In the genomic region with DNA sequence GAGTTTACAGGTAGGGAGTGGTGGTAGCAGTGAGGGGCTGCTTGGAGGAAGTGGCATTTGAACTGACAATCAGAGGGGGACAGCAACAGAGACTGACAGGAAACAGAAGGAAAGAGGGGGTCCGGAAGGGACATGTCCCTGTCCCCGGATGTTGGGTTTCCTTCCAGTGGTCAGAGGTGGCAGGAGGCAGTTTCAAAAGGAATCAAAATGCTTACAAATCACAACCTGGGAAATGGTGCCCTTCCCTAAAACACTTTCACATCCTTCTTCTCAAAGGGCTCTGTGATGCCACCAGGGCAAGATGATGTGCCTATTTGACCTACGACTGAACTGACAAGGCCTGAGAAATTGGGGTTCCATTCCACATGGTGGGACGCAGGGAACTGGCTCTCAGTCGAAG, we compare ENCODE assay signal across 9 cellular contexts. TPM values are rescaled to one million over a fixed set of nuclear protein-coding genes. Genes with fewer than 3 reads are reported as not detected.
DNase-seq lines count a peak whose midpoint lies in the region; ATAC-seq and TF ChIP-seq lines count a peak whose summit lies in the region.
"Had no signal": no experiment of that assay in that cellular context is flagged by ENCODE, and none has a peak within 500 bp of the region (broad histone marks: within the 10 kb centered on the region; RNA-seq: fewer than 3 reads in every experiment).

No MANE protein-coding gene starts in this region.

- H3K4me3 ChIP-seq in Peyer's patch: no peak overlapping the region
- H3K4me3 ChIP-seq in right atrium auricular region: no peak overlapping the region
- H3K4me3 ChIP-seq in suprapubic skin: no peak overlapping the region
- no peak overlapping the region for H3K4me3 ChIP-seq in brain microvascular endothelial cell (ENCODE audit: low read depth, low read length)

- H3K27ac ChIP-seq in Peyer's patch (peak overlapping the region in 3 of 4 donors; percentile 15 to 59 (median 42)), right atrium auricular region (peak overlapping the region; percentile 61 to 71), suprapubic skin (peak overlapping the region; percentile 68), brain microvascular endothelial cell (no peak overlapping the region)

- peaks cover 5% of the 10 kb centered on the region for H3K27me3 Mint-ChIP-seq in activated naive CD4-positive, alpha-beta T cell treated with anti-CD3 and anti-CD28 coated beads, Interleukin-2, amount 10 ng/mL, durations not matched to agents 7 days and 5 days

- H3K9me3 ChIP-seq in Peyer's patch (no peaks in the 10 kb centered on the region), right atrium auricular region (no peaks in the 10 kb centered on the region), suprapubic skin (no peaks in the 10 kb centered on the region)

- peaks cover 0 to 9% (median 0%) of the 10 kb centered on the region in 3 donors for H3K36me3 ChIP-seq in Peyer's patch
- H3K36me3 ChIP-seq in right atrium auricular region: no peaks in the 10 kb centered on the region
- H3K36me3 ChIP-seq in suprapubic skin: peaks cover 27% of the 10 kb centered on the region
- no peaks in the 10 kb centered on the region for H3K36me3 ChIP-seq in brain microvascular endothelial cell (replicated peaks)

- in situ Hi-C loops in brain microvascular endothelial cell (cut with HindIII; ENCODE audit: low pct_ligation_motif_present, low sequenced_read_pairs): no loop called here

- H3K27me3 ChIP-seq in Peyer's patch (no peaks in the 10 kb centered on the region), right atrium auricular region (no peaks in the 10 kb centered on the region), suprapubic skin (peaks cover 3% of the 10 kb centered on the region), brain microvascular endothelial cell (replicated peaks) (no peaks in the 10 kb centered on the region)

- DNase-seq in activated naive CD4-positive, alpha-beta T cell treated with anti-CD3 and anti-CD28 coated beads, Interleukin-2, amount 10 ng/mL, durations not matched to agents 7 days and 5 days: no peak
- no peak for DNase-seq in activated naive CD4-positive, alpha-beta T cell (lab: John Stamatoyannopoulos, UW)
- DNase-seq in Peyer's patch (no peak), right atrium auricular region (ENCODE audit: low spot score) (no peak), suprapubic skin (ENCODE audit: low spot score in 2 of 2) (no peak), brain microvascular endothelial cell (no peak)
- DNase-seq: AML-193 had no signal

- ATAC-seq in GM19023 (IDR thresholded peaks at IDR 0.05; ENCODE audit: unreplicated experiment) (no peak), GM18909 (IDR thresholded peaks at IDR 0.05; ENCODE audit: poor library complexity, unreplicated experiment) (no peak)

- CTCF ChIA-PET in activated naive CD4-positive, alpha-beta T cell treated with anti-CD3 and anti-CD28 coated beads, Interleukin-2, amount 10 ng/mL, durations not matched to agents 7 days and 5 days (lab: Charles Lee): interaction anchor here (1.0 to 8.7 kb wide), 18 partner anchors 11 to 109 kb away, joined by 3 to 154 read pairs (median 8); partner anchors contain the start of gene KATNB1

- TF ChIP-seq CTCF in Peyer's patch (IDR thresholded peaks at IDR 0.05) (no peak), right atrium auricular region (IDR thresholded peaks at IDR 0.05) (no peak), suprapubic skin (IDR thresholded peaks at IDR 0.05) (no peak), brain microvascular endothelial cell (IDR thresholded peaks at IDR 0.05; ENCODE audit: low read depth, low read length, missing control alignments) (no peak)

- 75% methylated on average over 5 of the region's 5 CpGs for WGBS in suprapubic skin

- no peaks in the 10 kb centered on the region for H3K36me3 Mint-ChIP-seq in activated naive CD4-positive, alpha-beta T cell treated with anti-CD3 and anti-CD28 coated beads, Interleukin-2, amount 10 ng/mL, durations not matched to agents 7 days and 5 days

- TF ChIP-seq POLR2A in Peyer's patch (IDR thresholded peaks at IDR 0.05) (no peak), suprapubic skin (IDR thresholded peaks at IDR 0.05) (no peak)

- H3K4me3 Mint-ChIP-seq in activated naive CD4-positive, alpha-beta T cell treated with anti-CD3 and anti-CD28 coated beads, Interleukin-2, amount 10 ng/mL, durations not matched to agents 7 days and 5 days: no peak overlapping the region

- peak overlapping the region; percentile 64 for H3K27ac Mint-ChIP-seq in activated naive CD4-positive, alpha-beta T cell treated with anti-CD3 and anti-CD28 coated beads, Interleukin-2, amount 10 ng/mL, durations not matched to agents 7 days and 5 days

- H3K4me1 ChIP-seq in Peyer's patch (peaks cover 0 to 4% (median 3%) of the 10 kb centered on the region in 4 donors), right atrium auricular region (peaks cover 0 to 56% of the 10 kb centered on the region in 2 donors), suprapubic skin (peaks cover 55% of the 10 kb centered on the region)

- no peaks in the 10 kb centered on the region for H3K9me3 Mint-ChIP-seq in activated naive CD4-positive, alpha-beta T cell treated with anti-CD3 and anti-CD28 coated beads, Interleukin-2, amount 10 ng/mL, durations not matched to agents 7 days and 5 days

- no peak for TF ChIP-seq EP300 in suprapubic skin (IDR thresholded peaks at IDR 0.05)

- H3K4me1 Mint-ChIP-seq in activated naive CD4-positive, alpha-beta T cell treated with anti-CD3 and anti-CD28 coated beads, Interleukin-2, amount 10 ng/mL, durations not matched to agents 7 days and 5 days: peaks cover 42% of the 10 kb centered on the region

RNA-seq across cellular contexts. Expression of gene ADGRG1, which starts 19.7 kb away (rescaled TPM):
- total RNA-seq in Peyer's patch: 10 to 100 TPM; 12.8 to 50.3 (median 34.7) TPM
- total RNA-seq in right atrium auricular region: 10 to 100 TPM; 12.6 to 25.5 TPM
- 100 to 1,000 TPM; 107 to 202 (median 139) TPM for total RNA-seq in suprapubic skin

RNA-seq across cellular contexts. Expression of gene ADGRG3, which starts 20.0 kb away (rescaled TPM):
- total RNA-seq in Peyer's patch: 1 to 10 TPM in 3 of 4 donors, under 1 TPM in 1; 0.47 to 4.1 (median 1.9) TPM
- total RNA-seq in right atrium auricular region: 1 to 10 TPM in 1 of 2 donors, under 1 TPM in 1; 0.75 to 1.0 TPM
- total RNA-seq in suprapubic skin: 1 to 10 TPM in 2 of 4 donors, under 1 TPM in 1, not detected in 1; 0.32 to 2.0 (median 2.0) TPM

RNA-seq across cellular contexts. Expression of gene DRC7, which starts 46.5 kb away (rescaled TPM):
- total RNA-seq in Peyer's patch (not detected), right atrium auricular region (not detected), suprapubic skin (not detected)
